Comparison of ENCODE assay signal across 8 cellular contexts in the genomic region with DNA sequence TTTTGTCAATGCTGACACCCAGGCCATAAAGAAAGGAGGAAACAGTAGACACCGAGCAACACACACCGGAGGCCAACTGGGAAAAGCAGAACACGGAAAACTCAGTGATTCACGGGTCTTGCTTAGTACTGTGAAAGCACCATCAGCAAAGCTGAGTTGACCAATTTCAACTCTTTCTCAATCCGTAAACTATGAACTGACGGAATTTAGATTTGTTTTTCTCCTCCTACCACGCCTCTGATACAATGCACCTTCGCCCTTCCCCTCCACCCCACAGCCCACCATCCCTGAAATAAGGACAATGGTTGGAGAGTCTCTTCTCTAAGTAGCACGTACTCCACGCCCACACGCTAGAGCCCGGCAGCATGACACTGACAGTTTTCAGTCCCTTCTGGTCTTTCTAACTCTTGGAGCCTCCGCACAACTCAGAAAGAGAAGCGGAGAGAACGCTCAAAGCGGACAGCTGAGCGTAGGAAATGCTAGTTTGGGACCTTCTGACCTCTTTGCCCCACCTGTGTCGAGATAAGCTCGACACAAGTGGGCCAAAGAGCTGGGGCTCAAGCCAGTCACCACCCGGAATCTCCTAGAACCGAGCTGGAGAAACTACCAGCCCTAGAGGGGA. TPM values are rescaled to one million over a fixed set of nuclear protein-coding genes. Genes with fewer than 3 reads are reported as not detected.
DNase-seq lines count a peak whose midpoint lies in the region; ATAC-seq and TF ChIP-seq lines count a peak whose summit lies in the region.

No MANE protein-coding gene starts in this region.

- H3K27me3 Mint-ChIP-seq in activated CD8-positive, alpha-beta T cell treated with anti-CD3 and anti-CD28 coated beads, Interleukin-2, amount 10 ng/mL, durations not matched to agents 7 days and 5 days (ENCODE audit: low read depth), result peaks cover 14% of the 10 kb centered on the region

- peaks cover 4 to 9% of the 10 kb centered on the region in 2 donors for H3K4me1 ChIP-seq in muscle layer of duodenum (ENCODE audit: control insufficient read depth in 1 of 2, insufficient read depth in 2 of 2, low read length in 2 of 2)

- H3K36me3 ChIP-seq in muscle layer of duodenum (ENCODE audit: control insufficient read depth in 1 of 2, insufficient read depth in 2 of 2, low read length in 2 of 2), result no peaks in the 10 kb centered on the region

- H3K4me3 ChIP-seq in epithelial cell of proximal tubule (ENCODE audit: low read depth, low read length) (peak overlapping the region; percentile 89), muscle layer of duodenum (ENCODE audit: low read depth in 1 of 2, low read length in 2 of 2) (peak overlapping the region; percentile 80 to 94)

- TF ChIP-seq CTCF in epithelial cell of proximal tubule (conservative IDR thresholded peaks at IDR 0.05; ENCODE audit: low read depth, low read length), result peak; percentile 3

- no peaks in the 10 kb centered on the region for H3K36me3 Mint-ChIP-seq in activated CD8-positive, alpha-beta T cell treated with anti-CD3 and anti-CD28 coated beads, Interleukin-2, amount 10 ng/mL, durations not matched to agents 7 days and 5 days (ENCODE audit: low read depth)

- DNase-seq in AML-193 (lab: John Stamatoyannopoulos, UW) (peak; percentile 54 to 68), NCI-H524 treated with DMSO at 0.1 percent for 48 hours (lab: John Stamatoyannopoulos, UW) (peak; percentile 27), epithelial cell of proximal tubule (ENCODE audit: low read depth) (no peak)
- peak; percentile 57 for DNase-seq in activated CD8-positive, alpha-beta T cell treated with anti-CD3 and anti-CD28 coated beads, Interleukin-2, amount 10 ng/mL, durations not matched to agents 7 days and 5 days
- peak; percentile 42 for DNase-seq in stimulated activated naive CD4-positive, alpha-beta T cell treated with Interleukin-2 at 50 U/mL for 16 hours (lab: John Stamatoyannopoulos, UW)

- no peaks in the 10 kb centered on the region for H3K27me3 ChIP-seq in muscle layer of duodenum (ENCODE audit: low read depth, low read length)

- peak overlapping the region; percentile 89 for H3K4me3 Mint-ChIP-seq in activated CD8-positive, alpha-beta T cell treated with anti-CD3 and anti-CD28 coated beads, Interleukin-2, amount 10 ng/mL, durations not matched to agents 7 days and 5 days

- POLR2A ChIA-PET in activated CD8-positive, alpha-beta T cell treated with anti-CD3 and anti-CD28 coated beads, Interleukin-2, amount 10 ng/mL, durations not matched to agents 7 days and 5 days (lab: Charles Lee), result interaction anchor here (0.8 to 1.5 kb wide), 4 partner anchors 8 to 822 kb away, joined by 3 to 4 read pairs (median 3); no protein-coding TSS in a partner anchor

- CTCF ChIA-PET in activated CD8-positive, alpha-beta T cell treated with anti-CD3 and anti-CD28 coated beads, Interleukin-2, amount 10 ng/mL, durations not matched to agents 7 days and 5 days (lab: Charles Lee), result interaction anchor here (1.4 to 2.2 kb wide), 2 partner anchors 9 to 651 kb away, joined by 3 to 5 read pairs; no protein-coding TSS in a partner anchor

- ATAC-seq in GM19023 (IDR thresholded peaks at IDR 0.05; ENCODE audit: unreplicated experiment) (peak; percentile 60), HG03159 (IDR thresholded peaks at IDR 0.05; ENCODE audit: unreplicated experiment) (peak; percentile 52)
- ATAC-seq in activated CD8-positive, alpha-beta T cell treated with anti-CD3 and anti-CD28 coated beads, Interleukin-2, amount 10 ng/mL, durations not matched to agents 7 days and 5 days, result peak; percentile 50

- H3K9me3 ChIP-seq in muscle layer of duodenum (ENCODE audit: control insufficient read depth in 1 of 2, low read length in 2 of 2), result no peaks in the 10 kb centered on the region

- peak overlapping the region; percentile 92 for H3K27ac ChIP-seq in muscle layer of duodenum (ENCODE audit: low read length)

- no peaks in the 10 kb centered on the region for H3K9me3 Mint-ChIP-seq in activated CD8-positive, alpha-beta T cell treated with anti-CD3 and anti-CD28 coated beads, Interleukin-2, amount 10 ng/mL, durations not matched to agents 7 days and 5 days (ENCODE audit: insufficient read depth)

- peaks cover 26% of the 10 kb centered on the region for H3K4me1 Mint-ChIP-seq in activated CD8-positive, alpha-beta T cell treated with anti-CD3 and anti-CD28 coated beads, Interleukin-2, amount 10 ng/mL, durations not matched to agents 7 days and 5 days (ENCODE audit: low read depth)

- peak overlapping the region; percentile 82 for H3K27ac Mint-ChIP-seq in activated CD8-positive, alpha-beta T cell treated with anti-CD3 and anti-CD28 coated beads, Interleukin-2, amount 10 ng/mL, durations not matched to agents 7 days and 5 days

RNA-seq across cellular contexts. Expression of a gene that starts 0.7 kb away (rescaled TPM):
- 10 to 100 TPM; 49.0 to 50.2 TPM for total RNA-seq in activated CD8-positive, alpha-beta T cell treated with anti-CD3 and anti-CD28 coated beads, Interleukin-2, amount 10 ng/mL, durations not matched to agents 7 days and 5 days
- total RNA-seq in epithelial cell of proximal tubule, result 21.0 and 22.5 TPM in 2 replicates
